ENCODE assay signal across 11 cellular contexts in the genomic region with DNA sequence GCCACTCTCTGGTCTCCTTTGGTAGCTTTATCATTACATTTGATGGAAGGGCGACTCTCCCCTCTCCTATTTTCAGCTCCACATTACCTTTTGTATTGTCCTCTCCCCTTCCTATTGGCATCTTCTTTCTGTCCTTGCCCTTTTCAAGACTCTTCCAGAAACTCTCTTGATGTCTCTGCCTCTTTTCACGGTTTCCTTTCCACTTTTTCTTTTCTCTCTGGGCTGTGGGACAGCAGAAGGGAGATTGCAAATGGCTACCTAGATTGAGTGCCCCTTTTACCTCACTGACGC. TPM values are rescaled to one million over a fixed set of nuclear protein-coding genes. Genes with fewer than 3 reads are reported as not detected.
A peak's percentile ranks its signal among the peaks of the same experiment; 100 is the strongest.
DNase-seq lines count a peak whose midpoint lies in the region; ATAC-seq, FAIRE-seq and TF ChIP-seq lines count a peak whose summit lies in the region.
"Had no signal": no experiment of that assay in that cellular context is flagged by ENCODE, and none has a peak within 500 bp of the region (broad histone marks: within the 10 kb centered on the region; RNA-seq: fewer than 3 reads in every experiment).

No MANE protein-coding gene starts in this region.

- TF ChIP-seq EP300 in K562 (IDR thresholded peaks at IDR 0.05; ENCODE audit: low read length): no peak

- H3K9ac ChIP-seq in K562 (ENCODE audit: insufficient read depth in 1 of 2, low read depth in 2 of 2, low read length in 2 of 2): no peak overlapping the region; a peak in 1 of 4 replicates

- H3K4me2 ChIP-seq in K562 (ENCODE audit: insufficient read depth, low read length): peak overlapping the region; percentile 75

- TF ChIP-seq CTCF in heart right ventricle (IDR thresholded peaks at IDR 0.05) (no peak), K562 (IDR thresholded peaks at IDR 0.05 in 2 of 3, conservative IDR thresholded peaks at IDR 0.05 in 1 of 3; ENCODE audit: insufficient read depth in 2 of 3, low read depth in 1 of 3, low read length in 3 of 3) (no peak), lower leg skin (IDR thresholded peaks at IDR 0.05) (no peak)

- no peaks in the 10 kb centered on the region for H3K27me3 ChIP-seq in heart right ventricle
- no peaks in the 10 kb centered on the region for H3K27me3 ChIP-seq in K562 (ENCODE audit: control insufficient read depth in 2 of 2, insufficient read depth in 2 of 2, low read length in 2 of 2)

- WGBS in heart right ventricle, 2 donors: 48 to 60% methylated on average over 3 of the region's 3 CpGs
- WGBS in K562 (ENCODE audit: insufficient coverage, low coverage, missing lambda C conversion rate): 30% methylated on average over 3 of the region's 3 CpGs
- 60% methylated on average over 3 of the region's 3 CpGs for WGBS in urinary bladder
- 62 to 65% methylated on average over 3 of the region's 3 CpGs for WGBS in lower leg skin, 2 donors

- H3K27ac Mint-ChIP-seq in naive B cell: peak overlapping the region; percentile 29 to 94 (median 82)

- peaks cover 22 to 34% (median 33%) of the 10 kb centered on the region in 3 donors for H3K4me1 Mint-ChIP-seq in naive B cell

- CTCF ChIA-PET in K562 (lab: Yijun Ruan, JAX; ENCODE audit: low intra/inter-chr PET ratio): no interaction called here

- FAIRE-seq in K562 (lab: Jason Lieb, UNC): no peak
- FAIRE-seq: endometrium had no signal

- H3K36me3 ChIP-seq in heart right ventricle (no peaks in the 10 kb centered on the region), K562 (ENCODE audit: control insufficient read depth, insufficient read depth, low read length) (no peaks in the 10 kb centered on the region), urinary bladder (ENCODE audit: insufficient read depth) (no peaks in the 10 kb centered on the region)

- H2AFZ ChIP-seq in K562 (ENCODE audit: low read depth, low read length): peak overlapping the region; percentile 86

- no TSS peak for BruUV-seq in K562 (replicated peaks; lab: Mats Ljungman, UMichigan)

- H3K4me3 ChIP-seq in heart right ventricle (peak overlapping the region in 9 of 10 donors; percentile 69 to 93 (median 86)), K562 (peak overlapping the region; percentile 40), urinary bladder (ENCODE audit: low read depth, low read length) (no peak overlapping the region), lower leg skin (ENCODE audit: low read depth, poor library complexity, severe bottlenecking) (no peak overlapping the region)

- TF ChIP-seq RAD21 in K562 (CRISPR knock-in tag; conservative IDR thresholded peaks at IDR 0.05 in 1 of 2, IDR thresholded peaks at IDR 0.05 in 1 of 2): no peak

- POLR2A ChIA-PET in K562 (lab: Yijun Ruan, JAX): interaction anchor here (0.6 to 12.3 kb wide), 5 partner anchors 9 to 64 kb away, joined by 3 to 257 read pairs (median 19); a partner anchor contains a TSS

- H3K9me3 ChIP-seq in heart right ventricle (no peaks in the 10 kb centered on the region), K562 (replicated peaks; ENCODE audit: control insufficient read depth, insufficient read depth, low read depth, low read length) (no peaks in the 10 kb centered on the region)

- no peaks in the 10 kb centered on the region for H3K9me1 ChIP-seq in K562 (ENCODE audit: control insufficient read depth, insufficient read depth, low read length)

- DNase-seq in heart right ventricle (no peak), Right ventricle myocardium inferior (ENCODE audit: missing footprints) (no peak), K562 (ENCODE audit: extremely low read depth in 1 of 4, low spot score in 3 of 4) (no peak), naive B cell (no peak), lower leg skin (ENCODE audit: low spot score in 2 of 2) (no peak), medulla oblongata (ENCODE audit: extremely low spot score) (no peak), GF-D8 (lab: John Stamatoyannopoulos, UW) (no peak)
- DNase-seq: KBM-7 had no signal

- peaks cover 4% of the 10 kb centered on the region; the same call in 1 of the 3 replicates for H3K79me2 ChIP-seq in K562 (ENCODE audit: control insufficient read depth, insufficient read depth, low read length)

- ATAC-seq in heart right ventricle (no peak), Right ventricle myocardium inferior (no peak), K562 (no peak), naive B cell (ENCODE audit: low read depth in 2 of 2) (no peak)

- H3K4me1 ChIP-seq in heart right ventricle (peaks cover 3 to 67% (median 46%) of the 10 kb centered on the region in 9 donors), K562 (replicated peaks in 1 of 2; ENCODE audit: control insufficient read depth in 2 of 2, insufficient read depth in 2 of 2, low read length in 2 of 2) (peaks cover 22 to 59% of the 10 kb centered on the region in 2 experiments), urinary bladder (ENCODE audit: insufficient read depth) (no peaks in the 10 kb centered on the region)

- peaks cover 0 to 5% (median 0%) of the 10 kb centered on the region in 3 donors for H3K27me3 Mint-ChIP-seq in naive B cell

- H3K36me3 Mint-ChIP-seq in naive B cell: no peaks in the 10 kb centered on the region

- peaks cover 0 to 3% (median 0%) of the 10 kb centered on the region in 7 donors for H3K9me3 Mint-ChIP-seq in naive B cell

- intact Hi-C loops in heart right ventricle (cut with DNase I): loop anchor here in 2 of 10 donors (2.0 to 5.0 kb wide), 2 partner anchors 15 to 36 kb away; no protein-coding TSS in a partner anchor
- intact Hi-C loops in Right ventricle myocardium inferior (cut with DNase I): loop anchor here (5.0 kb wide), 1 partner anchor 36 kb away; no protein-coding TSS in a partner anchor
- intact Hi-C loops in K562 (cut with micrococcal nuclease): no loop called here
- intact Hi-C loops in lower leg skin (cut with DNase I; ENCODE audit: low total_unique reads): no loop called here

- in situ Hi-C loops in K562 (cut with MboI): no loop called here

- no peaks in the 10 kb centered on the region for H4K20me1 ChIP-seq in K562 (replicated peaks; ENCODE audit: control insufficient read depth, insufficient read depth, low read length)

- peak overlapping the region; percentile 85 to 97 (median 90) for H3K4me3 Mint-ChIP-seq in naive B cell

- H3K27ac ChIP-seq in heart right ventricle (peak overlapping the region; percentile 13 to 97 (median 73)), K562 (ENCODE audit: extremely low read depth, low read depth, low read length) (no peak overlapping the region), urinary bladder (ENCODE audit: low read depth) (peak overlapping the region; percentile 33)
- H3K27ac ChIP-seq: VCaP had no signal

- no peak for TF ChIP-seq POLR2A in K562 (conservative IDR thresholded peaks at IDR 0.05)
- TF ChIP-seq POLR2A in lower leg skin (IDR thresholded peaks at IDR 0.05): no peak

TF ChIP-seq in K562, 482 proteins besides CTCF, POLR2A, EP300 and RAD21 (continues in another document):
- TF ChIP-seq RBFOX2 (IDR thresholded peaks at IDR 0.05; ENCODE audit: low read depth, low read length) (no peak), TAF7 (tag; IDR thresholded peaks at IDR 0.05) (0 out of 2 replicates have a peak, but pooled peaks have one; percentile 2), SMARCA5 (IDR thresholded peaks at IDR 0.05) (0 out of 2 replicates have a peak, but pooled peaks have one; percentile 18), ZNF165 (CRISPR knock-in tag; IDR thresholded peaks at IDR 0.05; ENCODE audit: borderline replicate concordance) (no peak), MTA1 (IDR thresholded peaks at IDR 0.05; ENCODE audit: borderline replicate concordance) (peak; percentile 44; the same call in 1 of the 2 replicates), CSDE1 (IDR thresholded peaks at IDR 0.05) (0 out of 4 replicates have a peak, but pooled peaks of 1 of the 2 experiments have one; percentile 66), ARHGAP35 (IDR thresholded peaks at IDR 0.05; ENCODE audit: partially characterized antibody) (peak; percentile 59)
- TF ChIP-seq, protein P1, sequence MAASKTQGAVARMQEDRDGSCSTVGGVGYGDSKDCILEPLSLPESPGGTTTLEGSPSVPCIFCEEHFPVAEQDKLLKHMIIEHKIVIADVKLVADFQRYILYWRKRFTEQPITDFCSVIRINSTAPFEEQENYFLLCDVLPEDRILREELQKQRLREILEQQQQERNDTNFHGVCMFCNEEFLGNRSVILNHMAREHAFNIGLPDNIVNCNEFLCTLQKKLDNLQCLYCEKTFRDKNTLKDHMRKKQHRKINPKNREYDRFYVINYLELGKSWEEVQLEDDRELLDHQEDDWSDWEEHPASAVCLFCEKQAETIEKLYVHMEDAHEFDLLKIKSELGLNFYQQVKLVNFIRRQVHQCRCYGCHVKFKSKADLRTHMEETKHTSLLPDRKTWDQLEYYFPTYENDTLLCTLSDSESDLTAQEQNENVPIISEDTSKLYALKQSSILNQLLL (CRISPR knock-in tag; IDR thresholded peaks at IDR 0.05; ENCODE audit: borderline replicate concordance): no peak

RNA-seq across cellular contexts. Expression of a gene that starts 17.5 kb away (rescaled TPM):
- total RNA-seq in heart right ventricle (10 to 100 TPM; 10.7 to 87.5 (median 18.7) TPM), Right ventricle myocardium inferior (14.3 TPM), K562 (2014; rRNA removed) (32.1 and 33.1 TPM in 2 replicates), K562 (2014; rRNA removed; fragmentation: Illumina TruSeq; extraction: Trizol) (9.9 and 10.9 TPM in 2 replicates), K562 (2015; rRNA removed; fragmentation: Illumina TruSeq; extraction: Trizol) (14.1 and 14.6 TPM in 2 replicates), K562 (2021) (29.8 and 30.4 TPM in 2 replicates), urinary bladder (9.0 TPM), lower leg skin (10 to 100 TPM; 36.7 to 53.4 (median 48.3) TPM)
- polyA plus RNA-seq in heart right ventricle (10 to 100 TPM; 16.3 to 21.7 TPM), K562 (2011; rRNA removed) (11.5 and 13.9 TPM in 2 replicates), K562 (2014; fragmentation: Illumina TruSeq; extraction: Trizol) (12.0 and 12.6 TPM in 2 replicates), K562 (2014; fragmentation: Nextera tagmentation; extraction: Ambion mirVana) (1 to 10 TPM; 2.4 to 2.5 TPM), K562 (2014; rRNA removed) (25.0 and 25.7 TPM in 2 replicates), naive B cell (ENCODE audit: low read depth in 6 of 6) (10 to 100 TPM; 17.3 to 82.6 (median 34.1) TPM), urinary bladder (12.7 TPM)
- 21.5 and 24.6 TPM in 2 replicates for total RNA-seq in K562 (2011; cell fraction: chromatin; rRNA removed; ENCODE audit: low replicate concordance)
- 27.5 and 31.9 TPM in 2 replicates for total RNA-seq in K562 (2011; cell fraction: nucleolus; rRNA removed)
- 26.3 and 27.0 TPM in 2 replicates for total RNA-seq in K562 (2011; cell fraction: nucleoplasm; rRNA removed)
- polyA plus RNA-seq in K562 (2011; cell fraction: cytosol; rRNA removed): 9.5 and 16.6 TPM in 2 replicates
- polyA plus RNA-seq in K562 (2011; cell fraction: nucleus; rRNA removed): 19.1 and 21.0 TPM in 2 replicates
- polyA plus RNA-seq in K562 (2012): 18.7 and 22.8 TPM in 2 replicates
- 10.3 and 13.4 TPM in 2 replicates for polyA minus RNA-seq in K562 (2011; rRNA and poly(A)+ RNA removed)
- polyA minus RNA-seq in K562 (2011; cell fraction: cytosol; rRNA and poly(A)+ RNA removed): 12.1 and 13.3 TPM in 2 replicates
- 21.1 and 33.3 TPM in 2 replicates for polyA minus RNA-seq in K562 (2011; cell fraction: nucleus; rRNA and poly(A)+ RNA removed)

Comparison
In these comparisons a context has a peak if more than half of its experiments do, and no peak if none do; other contexts are left out.
1. H3K4me3 ChIP-seq: peak in heart right ventricle (9 of 10) and K562 (single experiment); none in urinary bladder (single experiment) and lower leg skin (single experiment).